Comparison of ENCODE assay signal across 8 cellular contexts in genomic region chr3:131501949-131502348, GRCh38. TPM values are rescaled to one million over a fixed set of nuclear protein-coding genes. Genes with fewer than 3 reads are reported as not detected.
DNase-seq lines count a peak whose midpoint lies in the region; ATAC-seq and TF ChIP-seq lines count a peak whose summit lies in the region.

No MANE protein-coding gene starts in this region.

- H3K4me1 Mint-ChIP-seq in activated naive CD8-positive, alpha-beta T cell (ENCODE audit: low read depth) = peaks cover 46% of the 10 kb centered on the region

- peak overlapping the region; percentile 78 to 96 (median 86) for H3K4me3 ChIP-seq in tibial nerve

- WGBS in tibial nerve, 2 donors = 46 to 55% methylated on average over 2 of the region's 2 CpGs

- no peak for TF ChIP-seq CTCF in tibial nerve (IDR thresholded peaks at IDR 0.05)

- no peak for TF ChIP-seq EP300 in tibial nerve (IDR thresholded peaks at IDR 0.05)

- H3K27ac ChIP-seq in tibial nerve = peak overlapping the region in 3 of 4 donors; percentile 81 to 84 (median 83)

- ATAC-seq in GM21447 (IDR thresholded peaks at IDR 0.05; ENCODE audit: unreplicated experiment) (peak; percentile 3), GM18511 (IDR thresholded peaks at IDR 0.05; ENCODE audit: unreplicated experiment) (no peak)

- H3K9me3 Mint-ChIP-seq in activated naive CD8-positive, alpha-beta T cell (ENCODE audit: low read depth) = no peaks in the 10 kb centered on the region

- peaks cover 0 to 33% (median 4%) of the 10 kb centered on the region in 3 donors for H3K36me3 ChIP-seq in tibial nerve

- in situ Hi-C loops in ACHN (cut with HindIII; ENCODE audit: low pct_ligation_motif_present, low pct_unique_long_range_greater_than_20kb, low sequenced_read_pairs) = no loop called here

- H3K4me1 ChIP-seq in tibial nerve = peaks cover 0 to 34% (median 11%) of the 10 kb centered on the region in 4 donors

- peak overlapping the region; percentile 99 for H3K4me3 Mint-ChIP-seq in activated naive CD8-positive, alpha-beta T cell

- H3K27ac Mint-ChIP-seq in activated naive CD8-positive, alpha-beta T cell = peak overlapping the region; percentile 98

- TF ChIP-seq POLR2A in tibial nerve (IDR thresholded peaks at IDR 0.05) = no peak

- DNase-seq in ACHN = peak; percentile 3
- DNase-seq in left kidney (ENCODE audit: low read depth, low spot score) = peak; percentile 13
- no peak for DNase-seq in tibial nerve (ENCODE audit: low spot score in 2 of 2)
- no peak for DNase-seq in cerebellum (ENCODE audit: low spot score)
- DNase-seq in stimulated activated naive CD4-positive, alpha-beta T cell (lab: John Stamatoyannopoulos, UW) = no peak

- H3K27me3 ChIP-seq in tibial nerve = no peaks in the 10 kb centered on the region

- H3K27me3 Mint-ChIP-seq in activated naive CD8-positive, alpha-beta T cell = no peaks in the 10 kb centered on the region

- no peaks in the 10 kb centered on the region for H3K9me3 ChIP-seq in tibial nerve

- H3K36me3 Mint-ChIP-seq in activated naive CD8-positive, alpha-beta T cell = peaks cover 16% of the 10 kb centered on the region

RNA-seq across cellular contexts. Expression of gene MRPL3, which starts 0.8 kb away (rescaled TPM):
- 10 to 100 TPM; 56.5 to 95.4 (median 68.8) TPM for total RNA-seq in tibial nerve
- 86.5 TPM for total RNA-seq in cerebellum

Comparison
In these comparisons a context has a peak if more than half of its experiments do, and no peak if none do; other contexts are left out.
1. DNase-seq: peak in ACHN (single experiment) and left kidney (single experiment); none in tibial nerve (0 of 2), cerebellum (single experiment) and stimulated activated naive CD4-positive, alpha-beta T cell (0 of 6).